Comparison of ENCODE assay signal across 8 cellular contexts in genomic region chr20:36951198-36951976, GRCh38. TPM values are rescaled to one million over a fixed set of nuclear protein-coding genes. Genes with fewer than 3 reads are reported as not detected.
DNase-seq lines count a peak whose midpoint lies in the region; ATAC-seq and TF ChIP-seq lines count a peak whose summit lies in the region.

Gene SAMHD1, minus strand, starts transcription at chr20:36951708. Its CDS starts 65 bp downstream, at chr20:36951643.

- peak within 1 kb of the TSS; percentile 89 for H3K27ac Mint-ChIP-seq in type B pancreatic cell

- peak; percentile 99 for DNase-seq in GM12865 (ENCODE audit: low read depth)
- peak; percentile 94 for DNase-seq in NCI-H1417 treated with DMSO at 0.1 percent for 48 hours (lab: John Stamatoyannopoulos, UW)
- DNase-seq in SW480 (ENCODE audit: low spot score): peak; percentile 100
- DNase-seq in adipocyte (ENCODE audit: low read depth): peak; percentile 99
- peak; percentile 99 for DNase-seq in cardiac septum (ENCODE audit: low spot score)
- peak; percentile 99 for DNase-seq in pons (ENCODE audit: low spot score)
- DNase-seq in type B pancreatic cell (ENCODE audit: extremely low spot score, unreplicated experiment): peak; percentile 94

- H3K36me3 ChIP-seq in adipocyte (ENCODE audit: control insufficient read depth, insufficient read depth, low read length, severe bottlenecking): no peaks in the 10 kb centered on the region

- peak within 1 kb of the TSS; percentile 96 for H3K9ac ChIP-seq in adipocyte (ENCODE audit: low read length)

- no peaks in the 10 kb centered on the region for H3K27me3 ChIP-seq in adipocyte (replicated peaks; ENCODE audit: control insufficient read depth, insufficient read depth, low read length)

- intact Hi-C loops in cardiac septum (cut with DNase I): loop anchor here (10.0 kb wide), 1 partner anchor 143 kb away; the partner anchor contains the start of gene RBL1

- H3K4me3 ChIP-seq in GM12865 (ENCODE audit: low read depth, low read length) (peak within 1 kb of the TSS; percentile 81), adipocyte (ENCODE audit: low read length) (peak within 1 kb of the TSS; percentile 99)

- no peaks in the 10 kb centered on the region for H3K9me3 ChIP-seq in adipocyte (ENCODE audit: control insufficient read depth, low read length)

- peaks cover 25% of the 10 kb centered on the region for H3K27me3 Mint-ChIP-seq in type B pancreatic cell

- no peaks in the 10 kb centered on the region for H3K9me3 Mint-ChIP-seq in type B pancreatic cell

- H3K4me1 Mint-ChIP-seq in type B pancreatic cell (ENCODE audit: unreplicated experiment): peaks cover 22% of the 10 kb centered on the region

- H3K4me3 Mint-ChIP-seq in type B pancreatic cell: peak within 1 kb of the TSS; percentile 96

- peak; percentile 91 for ATAC-seq in HG02678 (IDR thresholded peaks at IDR 0.05; ENCODE audit: unreplicated experiment)

- H3K4me1 ChIP-seq in adipocyte (ENCODE audit: control insufficient read depth, insufficient read depth, low read length): peaks cover 33% of the 10 kb centered on the region

- no peaks in the 10 kb centered on the region for H3K36me3 Mint-ChIP-seq in type B pancreatic cell

- no peak for TF ChIP-seq CTCF in GM12865 (IDR thresholded peaks at IDR 0.05; ENCODE audit: insufficient read depth, low read depth, low read length, missing control alignments)
- peak; percentile 32 for TF ChIP-seq CTCF in type B pancreatic cell (conservative IDR thresholded peaks at IDR 0.05)

RNA-seq across cellular contexts. Expression of gene SAMHD1, which starts in this region (rescaled TPM):
- total RNA-seq in cardiac septum: 20.7 TPM
- total RNA-seq in type B pancreatic cell (ENCODE audit: low replicate concordance): 33.4 and 52.6 TPM in 2 replicates

Comparison
In these comparisons a context has a peak if more than half of its experiments do, and no peak if none do; other contexts are left out.
1. Peak in every context shown above with its lines: DNase-seq, ATAC-seq and H3K4me3 ChIP-seq.